ENCODE assay signal across 17 cellular contexts in the genomic region with DNA sequence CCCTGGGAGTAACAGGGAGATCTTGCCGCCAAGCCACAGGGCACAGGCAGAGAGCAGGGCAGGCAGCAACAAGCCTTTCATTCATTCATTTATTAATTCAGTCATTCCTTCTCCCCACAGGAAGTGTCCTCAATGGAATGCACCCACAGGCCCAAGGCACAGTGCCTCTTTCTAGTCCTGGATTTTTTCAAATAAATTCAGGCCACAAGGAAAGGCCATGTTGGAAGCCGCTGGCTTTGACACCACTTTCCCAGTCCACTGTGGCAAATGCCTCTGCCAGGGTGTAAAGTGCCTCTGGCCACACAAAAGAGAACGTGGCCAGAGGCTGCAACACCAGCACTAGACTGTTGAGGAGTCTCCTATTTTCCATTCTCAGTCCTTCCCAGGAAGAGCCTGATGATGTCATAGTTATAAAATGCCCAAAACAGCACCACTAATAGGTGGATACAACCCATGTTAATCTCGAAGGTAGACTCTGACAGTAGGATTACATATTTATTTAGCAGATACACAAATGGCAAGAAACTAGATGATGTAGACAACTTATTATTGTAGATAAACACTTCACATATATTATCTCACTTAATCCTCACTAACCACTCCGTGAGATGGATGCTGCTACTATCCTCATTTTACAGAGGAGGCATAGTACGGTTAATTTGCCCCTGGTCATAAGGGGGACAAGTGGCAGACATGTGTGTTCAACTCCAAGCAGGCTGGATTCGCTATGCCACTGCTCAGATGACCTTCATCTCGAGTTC. TPM values are rescaled to one million over a fixed set of nuclear protein-coding genes. Genes with fewer than 3 reads are reported as not detected.
DNase-seq lines count a peak whose midpoint lies in the region; ATAC-seq, FAIRE-seq and TF ChIP-seq lines count a peak whose summit lies in the region.
"Had no signal": no experiment of that assay in that cellular context is flagged by ENCODE, and none has a peak within 500 bp of the region (broad histone marks: within the 10 kb centered on the region; RNA-seq: fewer than 3 reads in every experiment).

No MANE protein-coding gene starts in this region.

- H3K27ac ChIP-seq in astrocyte (ENCODE audit: low read depth, low read length) (no peak overlapping the region), smooth muscle cell (ENCODE audit: low read depth) (peak overlapping the region; percentile 30)

- H3K27me3 ChIP-seq in astrocyte (ENCODE audit: insufficient read depth, low read length) (no peaks in the 10 kb centered on the region), smooth muscle cell (ENCODE audit: low read depth) (no peaks in the 10 kb centered on the region)

- H3F3A ChIP-seq in smooth muscle cell (ENCODE audit: low read depth) = peaks cover 16% of the 10 kb centered on the region

- WGBS in smooth muscle cell (ENCODE audit: low lambda C conversion rate) = 71% methylated on average over 7 of the region's 8 CpGs

- no peak overlapping the region for H3K4me2 ChIP-seq in astrocyte (ENCODE audit: low read length)
- no peak overlapping the region for H3K4me2 ChIP-seq in smooth muscle cell

- H4K20me1 ChIP-seq in astrocyte (ENCODE audit: insufficient read depth, low read length) (peaks cover 35% of the 10 kb centered on the region), smooth muscle cell (ENCODE audit: low read depth) (peaks cover 4% of the 10 kb centered on the region)

- ATAC-seq in HG03196 (IDR thresholded peaks at IDR 0.05; ENCODE audit: unreplicated experiment) = no peak

- no peak overlapping the region for H2AFZ ChIP-seq in astrocyte (ENCODE audit: low read depth, low read length)
- H2AFZ ChIP-seq in smooth muscle cell (ENCODE audit: low read depth) = no peak overlapping the region

- H3K79me2 ChIP-seq in astrocyte (ENCODE audit: insufficient read depth, low read length) = peaks cover 79% of the 10 kb centered on the region
- H3K79me2 ChIP-seq in smooth muscle cell (ENCODE audit: low read depth) = peaks cover 59% of the 10 kb centered on the region

- FAIRE-seq in H54 (lab: Jason Lieb, UNC) (peak; percentile 86), astrocyte (lab: Jason Lieb, UNC) (no peak)
- FAIRE-seq: A204.1, colon, small intestine had no signal

- peaks cover 32% of the 10 kb centered on the region for H3K4me1 Mint-ChIP-seq in activated CD4-positive, alpha-beta memory T cell treated with anti-CD3 and anti-CD28 coated beads for 36 hours (ENCODE audit: low read depth)
- peaks cover 8% of the 10 kb centered on the region for H3K4me1 Mint-ChIP-seq in activated CD4-positive, alpha-beta memory T cell treated with anti-CD3 and anti-CD28 coated beads, Interleukin-2, amount 10 ng/mL, durations not matched to agents 7 days and 5 days
- peaks cover 33% of the 10 kb centered on the region for H3K4me1 Mint-ChIP-seq in astrocyte (ENCODE audit: low read depth, unreplicated experiment)

- peaks cover 12% of the 10 kb centered on the region for H3K4me1 ChIP-seq in astrocyte (ENCODE audit: insufficient read depth, low read length)
- peaks cover 8% of the 10 kb centered on the region for H3K4me1 ChIP-seq in smooth muscle cell (ENCODE audit: low read depth)

- DNase-seq in activated CD4-positive, alpha-beta memory T cell treated with anti-CD3 and anti-CD28 coated beads for 36 hours = no peak
- no peak for DNase-seq in activated CD4-positive, alpha-beta memory T cell treated with anti-CD3 and anti-CD28 coated beads, Interleukin-2, amount 10 ng/mL, durations not matched to agents 7 days and 5 days
- peak; percentile 48 for DNase-seq in H54 (ENCODE audit: insufficient read length, low spot score)
- no peak for DNase-seq in astrocyte (ENCODE audit: low read depth)
- DNase-seq in smooth muscle cell (lab: John Stamatoyannopoulos, UW; ENCODE audit: unreplicated experiment) = no peak
- no peak for DNase-seq in NCI-H526 treated with DMSO at 0.1 percent for 48 hours (lab: John Stamatoyannopoulos, UW)
- DNase-seq in C1 segment of cervical spinal cord (lab: John Stamatoyannopoulos, UW) = no peak
- DNase-seq: activated CD4-positive, alpha-beta T cell treated with anti-CD3 and anti-CD28 coated beads for 1 hour; activated naive CD4-positive, alpha-beta T cell; MM.1S; NCI-H1694 treated with DMSO at 0.1 percent for 48 hours; NCI-H345; small intestine had no signal

- TF ChIP-seq CTCF in astrocyte (IDR thresholded peaks at IDR 0.05; ENCODE audit: insufficient read depth, low read depth, low read length) = no peak
- TF ChIP-seq CTCF in smooth muscle cell (IDR thresholded peaks at IDR 0.05; ENCODE audit: borderline replicate concordance, insufficient read depth, poor library complexity, severe bottlenecking) = no peak

- H3K4me3 ChIP-seq in astrocyte (ENCODE audit: insufficient read depth, low read depth, low read length) (no peak overlapping the region), smooth muscle cell (no peak overlapping the region)

- no peak overlapping the region for H3K4me3 Mint-ChIP-seq in activated CD4-positive, alpha-beta memory T cell treated with anti-CD3 and anti-CD28 coated beads for 36 hours
- H3K4me3 Mint-ChIP-seq in activated CD4-positive, alpha-beta memory T cell treated with anti-CD3 and anti-CD28 coated beads, Interleukin-2, amount 10 ng/mL, durations not matched to agents 7 days and 5 days = no peak overlapping the region
- H3K4me3 Mint-ChIP-seq in astrocyte (ENCODE audit: unreplicated experiment) = no peak overlapping the region
- H3K4me3 Mint-ChIP-seq: T-helper 2 cell treated with Interferon-gamma antibody and Interleukin-4, amounts not matched to agents 5 μg/mL and 100 μg/mL, for 36 hours had no signal

- POLR2A ChIA-PET in activated CD4-positive, alpha-beta memory T cell treated with anti-CD3 and anti-CD28 coated beads for 36 hours (lab: Charles Lee) = no interaction called here
- POLR2A ChIA-PET in activated CD4-positive, alpha-beta memory T cell treated with anti-CD3 and anti-CD28 coated beads, Interleukin-2, amount 10 ng/mL, durations not matched to agents 7 days and 5 days (lab: Charles Lee) = no interaction called here

- TF ChIP-seq POLR2A in H54 (IDR thresholded peaks at IDR 0.05; ENCODE audit: low read depth, low read length) = no peak

- CTCF ChIA-PET in activated CD4-positive, alpha-beta memory T cell treated with anti-CD3 and anti-CD28 coated beads for 36 hours (lab: Charles Lee) = no interaction called here
- CTCF ChIA-PET in activated CD4-positive, alpha-beta memory T cell treated with anti-CD3 and anti-CD28 coated beads, Interleukin-2, amount 10 ng/mL, durations not matched to agents 7 days and 5 days (lab: Charles Lee) = no interaction called here

- H3K36me3 ChIP-seq in astrocyte (ENCODE audit: insufficient read depth, low read length) (no peaks in the 10 kb centered on the region), smooth muscle cell (ENCODE audit: low read depth) (no peaks in the 10 kb centered on the region)

- no peaks in the 10 kb centered on the region for H3K9me3 ChIP-seq in astrocyte (ENCODE audit: insufficient read depth, low read depth, low read length)
- H3K9me3 ChIP-seq in smooth muscle cell (replicated peaks; ENCODE audit: low read depth) = no peaks in the 10 kb centered on the region

- no peaks in the 10 kb centered on the region for H3K36me3 Mint-ChIP-seq in activated CD4-positive, alpha-beta memory T cell treated with anti-CD3 and anti-CD28 coated beads for 36 hours
- H3K36me3 Mint-ChIP-seq in activated CD4-positive, alpha-beta memory T cell treated with anti-CD3 and anti-CD28 coated beads, Interleukin-2, amount 10 ng/mL, durations not matched to agents 7 days and 5 days (ENCODE audit: low read depth) = peaks cover 6% of the 10 kb centered on the region
- H3K36me3 Mint-ChIP-seq in astrocyte (ENCODE audit: low read depth, unreplicated experiment) = peaks cover 3% of the 10 kb centered on the region

- no peaks in the 10 kb centered on the region for H3K27me3 Mint-ChIP-seq in activated CD4-positive, alpha-beta memory T cell treated with anti-CD3 and anti-CD28 coated beads for 36 hours
- H3K27me3 Mint-ChIP-seq in activated CD4-positive, alpha-beta memory T cell treated with anti-CD3 and anti-CD28 coated beads, Interleukin-2, amount 10 ng/mL, durations not matched to agents 7 days and 5 days = peaks cover 21% of the 10 kb centered on the region
- no peaks in the 10 kb centered on the region for H3K27me3 Mint-ChIP-seq in astrocyte (ENCODE audit: low read depth, unreplicated experiment)

- no peaks in the 10 kb centered on the region for H3K9me3 Mint-ChIP-seq in activated CD4-positive, alpha-beta memory T cell treated with anti-CD3 and anti-CD28 coated beads for 36 hours
- no peaks in the 10 kb centered on the region for H3K9me3 Mint-ChIP-seq in activated CD4-positive, alpha-beta memory T cell treated with anti-CD3 and anti-CD28 coated beads, Interleukin-2, amount 10 ng/mL, durations not matched to agents 7 days and 5 days
- H3K9me3 Mint-ChIP-seq in astrocyte (ENCODE audit: unreplicated experiment) = no peaks in the 10 kb centered on the region
- H3K9me3 Mint-ChIP-seq: T-helper 2 cell treated with Interferon-gamma antibody and Interleukin-4, amounts not matched to agents 5 μg/mL and 100 μg/mL, for 36 hours had no signal

- intact Hi-C loops in activated CD4-positive, alpha-beta memory T cell treated with anti-CD3 and anti-CD28 coated beads for 36 hours (cut with micrococcal nuclease) = no loop called here

- H3K9ac ChIP-seq in astrocyte (ENCODE audit: low read length) = no peak overlapping the region
- H3K9ac ChIP-seq in smooth muscle cell (ENCODE audit: low read depth) = no peak overlapping the region

- peak overlapping the region; percentile 28 for H3K27ac Mint-ChIP-seq in activated CD4-positive, alpha-beta memory T cell treated with anti-CD3 and anti-CD28 coated beads for 36 hours
- no peak overlapping the region for H3K27ac Mint-ChIP-seq in activated CD4-positive, alpha-beta memory T cell treated with anti-CD3 and anti-CD28 coated beads, Interleukin-2, amount 10 ng/mL, durations not matched to agents 7 days and 5 days
- peak overlapping the region; percentile 53 for H3K27ac Mint-ChIP-seq in astrocyte (ENCODE audit: unreplicated experiment)
- H3K27ac Mint-ChIP-seq: T-helper 2 cell treated with Interferon-gamma antibody and Interleukin-4, amounts not matched to agents 5 μg/mL and 100 μg/mL, for 36 hours had no signal

RNA-seq across cellular contexts. Expression of a gene that starts 5.5 kb away (rescaled TPM):
- 1 to 10 TPM; 3.8 to 4.3 TPM for total RNA-seq in activated CD4-positive, alpha-beta memory T cell treated with anti-CD3 and anti-CD28 coated beads for 36 hours
- 1 to 10 TPM; 7.2 to 7.3 TPM for total RNA-seq in activated CD4-positive, alpha-beta memory T cell treated with anti-CD3 and anti-CD28 coated beads, Interleukin-2, amount 10 ng/mL, durations not matched to agents 7 days and 5 days
- total RNA-seq in astrocyte (19.8 and 20.1 TPM in 2 replicates), smooth muscle cell (14.2 and 18.0 TPM in 2 replicates)
- 14.4 and 17.4 TPM in 2 replicates for polyA plus RNA-seq in smooth muscle cell
